ENCODE assay signal across 9 cellular contexts in the genomic region with DNA sequence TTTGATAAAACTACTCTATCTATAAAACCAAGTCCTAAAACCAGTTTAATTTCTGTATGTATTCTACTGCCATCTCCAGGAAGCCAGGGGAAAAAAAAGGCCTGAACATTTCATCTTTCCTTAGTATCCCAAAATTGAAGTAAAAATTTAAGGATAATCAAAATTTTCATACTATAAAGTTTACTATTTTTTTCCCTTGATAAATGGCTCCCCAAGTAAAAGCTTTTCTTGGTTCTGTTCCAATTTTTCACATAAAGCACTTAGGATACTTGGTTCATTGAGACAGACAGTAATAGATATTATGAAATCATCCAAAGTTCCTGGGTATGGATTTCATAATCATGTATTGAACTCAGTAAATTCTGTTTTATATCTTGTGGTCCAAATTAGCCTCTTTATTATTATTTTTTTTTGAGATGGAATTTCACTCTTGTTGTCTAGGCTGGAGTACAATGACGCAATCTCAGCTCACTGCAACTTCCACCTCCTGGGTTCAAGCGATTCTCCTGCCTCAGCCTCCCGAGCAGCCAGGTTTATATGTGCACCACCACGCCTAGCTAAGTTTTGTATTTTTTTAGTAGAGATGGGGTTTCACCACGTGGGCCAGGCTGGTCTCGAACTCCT. TPM values are rescaled to one million over a fixed set of nuclear protein-coding genes. Genes with fewer than 3 reads are reported as not detected.
DNase-seq lines count a peak whose midpoint lies in the region; ATAC-seq and TF ChIP-seq lines count a peak whose summit lies in the region.
"Had no signal": no experiment of that assay in that cellular context is flagged by ENCODE, and none has a peak within 500 bp of the region (broad histone marks: within the 10 kb centered on the region; RNA-seq: fewer than 3 reads in every experiment).

No MANE protein-coding gene starts in this region.

- H3K36me3 ChIP-seq in testis (ENCODE audit: low read depth, missing control alignments) = no peaks in the 10 kb centered on the region

- no peak for TF ChIP-seq POLR2A in testis (IDR thresholded peaks at IDR 0.05)

- H3K4me1 ChIP-seq in foreskin keratinocyte (peaks cover 17% of the 10 kb centered on the region), testis (no peaks in the 10 kb centered on the region)

- H3K4me3 ChIP-seq in testis = no peak overlapping the region

- intact Hi-C loops in testis (cut with DNase I; ENCODE audit: low total_unique reads) = loop anchor here (5.0 kb wide), 1 partner anchor 82 kb away; no protein-coding TSS in a partner anchor

- peak; percentile 24 for DNase-seq in DMS53 (lab: John Stamatoyannopoulos, UW)
- no peak for DNase-seq in DMS53 treated with DMSO at 0.1 percent for 48 hours (lab: John Stamatoyannopoulos, UW; ENCODE audit: unreplicated experiment)
- peak; percentile 46 for DNase-seq in RPMI7951 (ENCODE audit: low read depth)
- DNase-seq in foreskin keratinocyte = no peak
- no peak for DNase-seq in testis
- DNase-seq in GM19240 (ENCODE audit: insufficient read length, low spot score) = no peak
- no peak for DNase-seq in occipital lobe (lab: John Stamatoyannopoulos, UW)
- DNase-seq: activated CD4-positive, CD25-positive, alpha-beta regulatory T cell had no signal

- no peaks in the 10 kb centered on the region for H3K9me3 ChIP-seq in testis

- 84 to 85% methylated on average over 6 of the region's 6 CpGs for WGBS in testis, 2 donors

- H3K27me3 ChIP-seq in foreskin keratinocyte (no peaks in the 10 kb centered on the region), testis (no peaks in the 10 kb centered on the region)

- H3K27ac ChIP-seq in foreskin keratinocyte (no peak overlapping the region), testis (no peak overlapping the region)

- no peak for ATAC-seq in foreskin keratinocyte
- no peak for ATAC-seq in GM18907 (IDR thresholded peaks at IDR 0.05; ENCODE audit: unreplicated experiment)

- TF ChIP-seq CTCF in foreskin keratinocyte (conservative IDR thresholded peaks at IDR 0.05) (peak; percentile 86), testis (IDR thresholded peaks at IDR 0.05) (peak in 2 of 3 experiments; percentile 10 to 50)

RNA-seq across cellular contexts. Expression of gene ICE2, which starts 34.5 kb away (rescaled TPM):
- total RNA-seq in RPMI7951 (2014; rRNA removed; shearing (Covaris generic)) = 29.6 and 32.2 TPM in 2 replicates
- total RNA-seq in foreskin keratinocyte (24.5 and 27.3 TPM in 2 replicates), testis (10 to 100 TPM; 44.6 to 48.3 TPM), occipital lobe (55.7 TPM)
- polyA plus RNA-seq in foreskin keratinocyte (13.8 and 15.3 TPM in 2 replicates), testis (ENCODE audit: insufficient read depth, low read depth, low replicate concordance) (24.3 TPM)

RNA-seq across cellular contexts. Expression of gene ANXA2, which starts 46.6 kb away (rescaled TPM):
- total RNA-seq in RPMI7951 (2014; rRNA removed; shearing (Covaris generic)) = 4,077 and 4,282 TPM in 2 replicates
- total RNA-seq in foreskin keratinocyte (7,195 and 7,994 TPM in 2 replicates), testis (100 to 1,000 TPM; 199 to 226 TPM), occipital lobe (46.2 TPM)
- polyA plus RNA-seq in foreskin keratinocyte (7,399 and 7,770 TPM in 2 replicates), testis (ENCODE audit: insufficient read depth, low read depth, low replicate concordance) (388 TPM)

Comparison
In these comparisons a context has a peak if more than half of its experiments do, and no peak if none do; other contexts are left out.
1. DNase-seq: peak in DMS53 (single experiment) and RPMI7951 (single experiment); none in DMS53 treated with DMSO at 0.1 percent for 48 hours (single experiment), foreskin keratinocyte (0 of 2), testis (single experiment), GM19240 (single experiment) and occipital lobe (single experiment).
2. RNA of gene ANXA2, which starts 46.6 kb away (total RNA-seq): 7,195 to 7,994 TPM in foreskin keratinocyte and 4,077 to 4,282 TPM in RPMI7951; 199 to 226 TPM in testis and 46.2 TPM in occipital lobe (single experiment); every median in the first group is over 10 times any median in the second.